In genomic region chr16:89406277-89406888, GRCh38 we compare ENCODE assay signal across 16 cellular contexts.
DNase-seq lines count a peak whose midpoint lies in the region; ATAC-seq, FAIRE-seq and TF ChIP-seq lines count a peak whose summit lies in the region.
"Had no signal": no experiment of that assay in that cellular context is flagged by ENCODE, and none has a peak within 500 bp of the region (broad histone marks: within the 10 kb centered on the region; RNA-seq: fewer than 3 reads in every experiment).

No MANE protein-coding gene starts in this region.

- H3K14ac ChIP-seq in H1 (ENCODE audit: insufficient read length), result no peak overlapping the region

- H3K9me3 Mint-ChIP-seq in activated CD8-positive, alpha-beta memory T cell treated with anti-CD3 and anti-CD28 coated beads, Interleukin-2, amount 10 ng/mL, durations not matched to agents 7 days and 5 days (ENCODE audit: low read depth), result no peaks in the 10 kb centered on the region

- no peak overlapping the region for H2AFZ ChIP-seq in H1 (ENCODE audit: low read length)

- H4K20me1 ChIP-seq in H1 (replicated peaks in 1 of 2; ENCODE audit: control insufficient read depth in 1 of 2, insufficient read depth in 2 of 2, low read length in 2 of 2), result peaks cover 63 to 70% of the 10 kb centered on the region in 2 experiments

- no peaks in the 10 kb centered on the region for H3K23me2 ChIP-seq in H1 (ENCODE audit: low read depth, low read length)

- FAIRE-seq in H1 (lab: Jason Lieb, UNC), result no peak
- FAIRE-seq: GM18507 had no signal

- 91% methylated on average over 22 of the region's 22 CpGs; no CpG with 5 or more reads in 1 of the 2 experiments for WGBS in H1 (ENCODE audit: extremely low coverage in 1 of 2, insufficient coverage in 1 of 2, insufficient read length in 1 of 2, insufficient replicate concordance in 2 of 2, low coverage in 1 of 2, low lambda C conversion rate in 2 of 2, missing lambda C conversion rate in 1 of 2), 2 experiments

- H3K27me3 ChIP-seq in SJCRH30, result no peaks in the 10 kb centered on the region
- no peaks in the 10 kb centered on the region for H3K27me3 ChIP-seq in H1 (replicated peaks in 1 of 4; ENCODE audit: control insufficient read depth in 3 of 4, extremely low read depth in 1 of 4, insufficient read depth in 3 of 4, low read length in 3 of 4)
- no peaks in the 10 kb centered on the region for H3K27me3 ChIP-seq in gastrocnemius medialis
- H3K27me3 ChIP-seq: right atrium auricular region, upper lobe of right lung had no signal

- H3K4me1 ChIP-seq in SJCRH30, result peaks cover 26% of the 10 kb centered on the region
- H3K4me1 ChIP-seq in H1 (replicated peaks in 1 of 4; ENCODE audit: control insufficient read depth in 3 of 4, insufficient read depth in 4 of 4, low read length in 3 of 4), result peaks cover 12 to 50% (median 34%) of the 10 kb centered on the region in 4 experiments
- H3K4me1 ChIP-seq in gastrocnemius medialis, result peaks cover 75 to 91% of the 10 kb centered on the region in 2 donors

- no peaks in the 10 kb centered on the region for H3K27me3 Mint-ChIP-seq in activated CD8-positive, alpha-beta memory T cell treated with anti-CD3 and anti-CD28 coated beads, Interleukin-2, amount 10 ng/mL, durations not matched to agents 7 days and 5 days

- H3K4me3 Mint-ChIP-seq in activated CD8-positive, alpha-beta memory T cell treated with anti-CD3 and anti-CD28 coated beads, Interleukin-2, amount 10 ng/mL, durations not matched to agents 7 days and 5 days, result no peak overlapping the region

- peaks cover 5% of the 10 kb centered on the region for H3K36me3 Mint-ChIP-seq in activated CD8-positive, alpha-beta memory T cell treated with anti-CD3 and anti-CD28 coated beads, Interleukin-2, amount 10 ng/mL, durations not matched to agents 7 days and 5 days

- TF ChIP-seq POLR2A in H1 (IDR thresholded peaks at IDR 0.05; ENCODE audit: control extremely low read depth in 1 of 2, low read depth in 2 of 2, low read length in 2 of 2) (no peak), gastrocnemius medialis (IDR thresholded peaks at IDR 0.05) (no peak)

- H3K4me3 ChIP-seq in SJCRH30, result no peak overlapping the region
- H3K4me3 ChIP-seq in H1 (ENCODE audit: extremely low read depth in 1 of 4, insufficient read depth in 2 of 4, low read depth in 3 of 4, low read length in 4 of 4), result no peak overlapping the region
- H3K4me3 ChIP-seq in gastrocnemius medialis, result no peak overlapping the region
- H3K4me3 ChIP-seq: right atrium auricular region, upper lobe of right lung had no signal

- H3K79me1 ChIP-seq in H1 (ENCODE audit: low read depth, low read length), result peaks cover 35% of the 10 kb centered on the region

- no peaks in the 10 kb centered on the region; the same call in 1 of the 2 replicates for H3K9me3 ChIP-seq in SJCRH30 (replicated peaks)
- H3K9me3 ChIP-seq in H1 (ENCODE audit: insufficient read depth in 2 of 2, low read depth in 1 of 2, low read length in 1 of 2), result no peaks in the 10 kb centered on the region
- no peaks in the 10 kb centered on the region for H3K9me3 ChIP-seq in gastrocnemius medialis
- H3K9me3 ChIP-seq: right atrium auricular region, upper lobe of right lung had no signal

- H2AK5ac ChIP-seq in H1 (ENCODE audit: low read depth, low read length), result no peak overlapping the region

- H3K36me3 ChIP-seq in SJCRH30 (peaks cover 3% of the 10 kb centered on the region), H1 (ENCODE audit: control insufficient read depth in 2 of 4, insufficient read depth in 4 of 4, low read length in 3 of 4) (no peaks in the 10 kb centered on the region), gastrocnemius medialis (no peaks in the 10 kb centered on the region)
- H3K36me3 ChIP-seq: right atrium auricular region, upper lobe of right lung had no signal

- H3K27ac ChIP-seq in SJCRH30 (peak overlapping the region; percentile 68), H1 (ENCODE audit: low read depth, low read length) (no peak overlapping the region; the same call in 1 of the 2 replicates), gastrocnemius medialis (peak overlapping the region; percentile 65 to 82 (median 76))
- H3K27ac ChIP-seq: right atrium auricular region had no signal

- TF ChIP-seq RAD21 in H1 (IDR thresholded peaks at IDR 0.05 in 1 of 2, conservative IDR thresholded peaks at IDR 0.05 in 1 of 2; ENCODE audit: low read depth in 2 of 2, low read length in 2 of 2), result no peak

- POLR2A ChIA-PET in H1 (lab: Charles Lee; ENCODE audit: partially characterized antibody), result interaction anchor here (1.2 kb wide), 1 partner anchor 8 kb away, joined by 3 read pairs; no protein-coding TSS in a partner anchor

- H3K56ac ChIP-seq in H1 (replicated peaks; ENCODE audit: insufficient read length, low read depth, low read length), result no peak overlapping the region

- no peak overlapping the region; a peak in 1 of 7 replicates for H3K9ac ChIP-seq in H1 (replicated peaks in 1 of 4; ENCODE audit: extremely low read depth in 1 of 4, low read depth in 3 of 4, low read length in 3 of 4)

- CTCF ChIA-PET in activated CD8-positive, alpha-beta memory T cell treated with anti-CD3 and anti-CD28 coated beads, Interleukin-2, amount 10 ng/mL, durations not matched to agents 7 days and 5 days (lab: Charles Lee), result no interaction called here
- CTCF ChIA-PET in H1 (lab: Charles Lee; ENCODE audit: partially characterized antibody), result interaction anchor here (1.2 to 1.4 kb wide), 2 partner anchors 9 to 12 kb away, joined by 3 read pairs; no protein-coding TSS in a partner anchor

- no peak overlapping the region for H4K5ac ChIP-seq in H1 (ENCODE audit: insufficient read length, low read depth, low read length)

- intact Hi-C loops in gastrocnemius medialis (cut with DNase I; ENCODE audit: low total_unique reads), result loop anchor here (5.0 kb wide), 1 partner anchor 151 kb away; no protein-coding TSS in a partner anchor

- TF ChIP-seq EP300 in H1 (IDR thresholded peaks at IDR 0.05; ENCODE audit: borderline replicate concordance in 1 of 2, low read depth in 2 of 2, low read length in 2 of 2), result no peak

- peaks cover 87% of the 10 kb centered on the region for H3K4me1 Mint-ChIP-seq in activated CD8-positive, alpha-beta memory T cell treated with anti-CD3 and anti-CD28 coated beads, Interleukin-2, amount 10 ng/mL, durations not matched to agents 7 days and 5 days

- H2BK15ac ChIP-seq in H1 (ENCODE audit: low read length), result no peak overlapping the region

- H3K79me2 ChIP-seq in H1 (ENCODE audit: control insufficient read depth in 1 of 2, insufficient read depth in 2 of 2, low read length in 2 of 2), result peaks cover 57 to 98% of the 10 kb centered on the region in 2 experiments

- peak overlapping the region; percentile 73 for H3K27ac Mint-ChIP-seq in activated CD8-positive, alpha-beta memory T cell treated with anti-CD3 and anti-CD28 coated beads, Interleukin-2, amount 10 ng/mL, durations not matched to agents 7 days and 5 days

- peak overlapping the region; percentile 10 to 11; a peak in 2 of 4 replicates for H3K4me2 ChIP-seq in H1 (ENCODE audit: insufficient read depth in 1 of 2, low read depth in 2 of 2, low read length in 2 of 2)

- H4K8ac ChIP-seq in H1 (ENCODE audit: extremely low read depth, insufficient read depth, low read length), result peak overlapping the region; percentile 71; the same call in 1 of the 2 replicates

- peak overlapping the region; percentile 42; the same call in 1 of the 2 replicates for H3K18ac ChIP-seq in H1 (ENCODE audit: extremely low read depth, low read length)

- no peak overlapping the region for H2BK120ac ChIP-seq in H1 (replicated peaks; ENCODE audit: low read depth, low read length)

- no peak for DNase-seq in activated CD8-positive, alpha-beta memory T cell treated with anti-CD3 and anti-CD28 coated beads, Interleukin-2, amount 10 ng/mL, durations not matched to agents 7 days and 5 days
- DNase-seq in activated CD8-positive, alpha-beta memory T cell treated with anti-CD3 and anti-CD28 coated beads, Interleukin-2, amount 50 U/mL, for 4 hours, result no peak
- peak; percentile 68 to 71 for DNase-seq in SJCRH30
- no peak for DNase-seq in H1 (ENCODE audit: low read depth in 1 of 2, low spot score in 2 of 2)
- peak; percentile 63 to 91 for DNase-seq in gastrocnemius medialis
- DNase-seq in NCI-H2107 (lab: John Stamatoyannopoulos, UW), result no peak
- no peak for DNase-seq in NCI-H774 (lab: John Stamatoyannopoulos, UW)
- no peak for DNase-seq in NCI-H510A (lab: John Stamatoyannopoulos, UW)
- DNase-seq: ACHN; activated CD4-positive, alpha-beta T cell treated with anti-CD3 and anti-CD28 coated beads for 1 hour; amygdala; NCI-H510A treated with DMSO at 0.1 percent for 48 hours; upper lobe of right lung had no signal

- in situ Hi-C loops in gastrocnemius medialis (cut with MboI; ENCODE audit: low sequenced_read_pairs in 4 of 4), result no loop called here

- peak overlapping the region; percentile 88; the same call in 1 of the 2 replicates for H2BK12ac ChIP-seq in H1 (ENCODE audit: low read depth, low read length)

- H3K4ac ChIP-seq in H1 (replicated peaks; ENCODE audit: insufficient read length, low read depth, low read length), result no peak overlapping the region

- 0 out of 2 replicates have a peak overlapping the region, but pooled peaks have one; percentile 29 for H2BK20ac ChIP-seq in H1 (ENCODE audit: low read length)

- ATAC-seq in activated CD8-positive, alpha-beta memory T cell treated with anti-CD3 and anti-CD28 coated beads, Interleukin-2, amount 10 ng/mL, durations not matched to agents 7 days and 5 days, result no peak
- peak; percentile 68 to 80 for ATAC-seq in gastrocnemius medialis
- ATAC-seq: Right ventricle myocardium inferior, upper lobe of right lung had no signal

- no peak for TF ChIP-seq CTCF in H1 (IDR thresholded peaks at IDR 0.05; ENCODE audit: control extremely low read depth in 1 of 3, insufficient read depth in 1 of 3, low read depth in 1 of 3, low read length in 3 of 3)
- peak in 1 of 5 experiments; percentile 10 for TF ChIP-seq CTCF in gastrocnemius medialis (IDR thresholded peaks at IDR 0.05 in 4 of 5, conservative IDR thresholded peaks at IDR 0.05 in 1 of 5)

- peak overlapping the region; percentile 71 for H2BK5ac ChIP-seq in H1 (ENCODE audit: low read depth, low read length)

- no peak overlapping the region for H4K91ac ChIP-seq in H1 (replicated peaks; ENCODE audit: insufficient read length, low read length)

- H3K23ac ChIP-seq in H1 (ENCODE audit: insufficient read length), result no peak overlapping the region

TF ChIP-seq in H1, 55 proteins besides CTCF, POLR2A, EP300 and RAD21 (continues in another document):
- no peak for TF ChIP-seq CHD2 (IDR thresholded peaks at IDR 0.05; ENCODE audit: low read length)
- TF ChIP-seq HDAC2 (IDR thresholded peaks at IDR 0.05; ENCODE audit: borderline replicate concordance in 1 of 2, low read depth in 2 of 2, low read length in 2 of 2), result no peak
- TF ChIP-seq SIRT6 (IDR thresholded peaks at IDR 0.05; ENCODE audit: low read length), result no peak
- TF ChIP-seq BCL11A (IDR thresholded peaks at IDR 0.05; ENCODE audit: low read depth in 2 of 2, low read length in 2 of 2), result no peak
- TF ChIP-seq TCF12 (IDR thresholded peaks at IDR 0.05; ENCODE audit: low read depth, low read length), result no peak
- no peak for TF ChIP-seq CTBP2 (IDR thresholded peaks at IDR 0.05; ENCODE audit: borderline replicate concordance, insufficient read depth, insufficient read length, low read length)

Comparison
In these comparisons a context has a peak if more than half of its experiments do, and no peak if none do; other contexts are left out.
1. DNase-seq: peak in SJCRH30 (2 of 2) and gastrocnemius medialis (2 of 2); none in activated CD8-positive, alpha-beta memory T cell treated with anti-CD3 and anti-CD28 coated beads, Interleukin-2, amount 10 ng/mL, durations not matched to agents 7 days and 5 days (single experiment), activated CD8-positive, alpha-beta memory T cell treated with anti-CD3 and anti-CD28 coated beads, Interleukin-2, amount 50 U/mL, for 4 hours (single experiment), H1 (0 of 2), NCI-H2107 (single experiment), NCI-H774 (single experiment) and NCI-H510A (single experiment).